In the genomic region with DNA sequence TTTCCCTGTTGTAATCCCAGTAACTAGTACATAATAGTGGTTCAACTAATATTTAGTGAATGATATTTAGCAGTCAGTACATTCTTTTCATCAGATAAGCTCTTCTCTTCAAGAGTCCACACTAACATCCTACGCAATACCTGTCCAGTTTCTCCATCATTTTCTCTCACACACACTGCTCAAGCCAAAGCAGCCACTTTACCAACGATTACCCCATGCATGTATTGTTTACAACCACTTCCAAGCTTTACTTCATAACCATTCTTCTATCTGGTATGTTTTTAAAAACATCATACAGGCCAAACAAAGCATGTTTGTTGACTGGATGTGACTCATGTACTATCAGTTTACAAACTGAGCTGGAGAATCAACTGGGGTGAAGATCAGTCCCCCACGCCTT, we compare ENCODE assay signal across 14 cellular contexts. TPM values are rescaled to one million over a fixed set of nuclear protein-coding genes. Genes with fewer than 3 reads are reported as not detected.
DNase-seq lines count a peak whose midpoint lies in the region; ATAC-seq and TF ChIP-seq lines count a peak whose summit lies in the region.
"Had no signal": no experiment of that assay in that cellular context is flagged by ENCODE, and none has a peak within 500 bp of the region (broad histone marks: within the 10 kb centered on the region; RNA-seq: fewer than 3 reads in every experiment).

No MANE protein-coding gene starts in this region.

- peaks cover 2% of the 10 kb centered on the region for H3K36me3 Mint-ChIP-seq in activated naive CD4-positive, alpha-beta T cell treated with anti-CD3 and anti-CD28 coated beads for 36 hours (ENCODE audit: low read depth)

- no peaks in the 10 kb centered on the region for H3K9me3 Mint-ChIP-seq in activated naive CD4-positive, alpha-beta T cell treated with anti-CD3 and anti-CD28 coated beads for 36 hours

- H3K36me3 ChIP-seq in SU-DHL-6 (ENCODE audit: low read length): 0 out of 2 replicates have a peak, but pooled peaks cover 3% of the 10 kb centered on the region
- no peaks in the 10 kb centered on the region for H3K36me3 ChIP-seq in smooth muscle cell (ENCODE audit: low read depth)
- H3K36me3 ChIP-seq: pancreas, transverse colon had no signal

- no peak overlapping the region for H3K4me3 Mint-ChIP-seq in activated naive CD4-positive, alpha-beta T cell treated with anti-CD3 and anti-CD28 coated beads for 36 hours

- ATAC-seq in HG03460 (IDR thresholded peaks at IDR 0.05; ENCODE audit: unreplicated experiment): no peak
- ATAC-seq: pancreas had no signal

- CTCF ChIA-PET in activated naive CD4-positive, alpha-beta T cell treated with anti-CD3 and anti-CD28 coated beads for 36 hours (lab: Charles Lee): interaction anchor here (0.5 to 0.7 kb wide), 2 partner anchors 15 to 125 kb away, joined by 3 read pairs; no protein-coding TSS in a partner anchor

- intact Hi-C loops in activated naive CD4-positive, alpha-beta T cell treated with anti-CD3 and anti-CD28 coated beads for 36 hours (cut with micrococcal nuclease): no loop called here

- no peak overlapping the region for H3K27ac Mint-ChIP-seq in activated naive CD4-positive, alpha-beta T cell treated with anti-CD3 and anti-CD28 coated beads for 36 hours

- H3K27me3 ChIP-seq in SU-DHL-6 (ENCODE audit: low read length) (no peaks in the 10 kb centered on the region), smooth muscle cell (ENCODE audit: low read depth) (no peaks in the 10 kb centered on the region)
- H3K27me3 ChIP-seq: pancreas, transverse colon had no signal

- H3K4me3 ChIP-seq in SU-DHL-6 (ENCODE audit: insufficient read depth, low read length, poor library complexity, severe bottlenecking): no peak overlapping the region
- H3K4me3 ChIP-seq in epithelial cell of esophagus (ENCODE audit: low read length): no peak overlapping the region
- H3K4me3 ChIP-seq in smooth muscle cell: no peak overlapping the region
- H3K4me3 ChIP-seq: pancreas, transverse colon had no signal

- peaks cover 8% of the 10 kb centered on the region for H3K4me1 ChIP-seq in smooth muscle cell (ENCODE audit: low read depth)

- peak; percentile 29 for DNase-seq in NCI-H2196 (lab: John Stamatoyannopoulos, UW; ENCODE audit: unreplicated experiment)
- no peak for DNase-seq in NCI-H2196 treated with DMSO at 0.1 percent for 48 hours (lab: John Stamatoyannopoulos, UW; ENCODE audit: unreplicated experiment)
- peak; percentile 79 for DNase-seq in epithelial cell of esophagus (ENCODE audit: low read depth)
- DNase-seq in smooth muscle cell (lab: John Stamatoyannopoulos, UW; ENCODE audit: unreplicated experiment): no peak
- DNase-seq in activated CD8-positive, alpha-beta memory T cell treated with anti-CD3 and anti-CD28 coated beads, Interleukin-2, amount 50 U/mL, for 4 hours: no peak
- DNase-seq in activated naive CD4-positive, alpha-beta T cell treated with anti-CD3 and anti-CD28 coated beads for 36 hours: no peak
- DNase-seq: hypothalamus, MM.1S, NCI-H345, pancreas, RPMI8226, transverse colon had no signal

- no peak overlapping the region for H3K4me2 ChIP-seq in SU-DHL-6 (ENCODE audit: low read depth, low read length, poor library complexity, severe bottlenecking)
- H3K4me2 ChIP-seq in smooth muscle cell: no peak overlapping the region

- no peaks in the 10 kb centered on the region for H3K27me3 Mint-ChIP-seq in activated naive CD4-positive, alpha-beta T cell treated with anti-CD3 and anti-CD28 coated beads for 36 hours (ENCODE audit: low read depth)

- H3K9ac ChIP-seq in SU-DHL-6 (ENCODE audit: low read length) (no peak overlapping the region), smooth muscle cell (ENCODE audit: low read depth) (no peak overlapping the region)

- H3K9me2 ChIP-seq in SU-DHL-6 (replicated peaks; ENCODE audit: insufficient read depth, low read length): no peaks in the 10 kb centered on the region

- peaks cover 35% of the 10 kb centered on the region for H3K4me1 Mint-ChIP-seq in activated naive CD4-positive, alpha-beta T cell treated with anti-CD3 and anti-CD28 coated beads for 36 hours (ENCODE audit: low read depth)

- H3K79me2 ChIP-seq in SU-DHL-6 (ENCODE audit: insufficient read depth, low read length): peaks cover 96% of the 10 kb centered on the region
- peaks cover 99% of the 10 kb centered on the region for H3K79me2 ChIP-seq in smooth muscle cell (ENCODE audit: low read depth)

- H3K9me3 ChIP-seq in SU-DHL-6 (ENCODE audit: insufficient read depth, low read length) (no peaks in the 10 kb centered on the region), smooth muscle cell (replicated peaks; ENCODE audit: low read depth) (no peaks in the 10 kb centered on the region)
- H3K9me3 ChIP-seq: pancreas, transverse colon had no signal

- H3K27ac ChIP-seq in SU-DHL-6 (ENCODE audit: low read depth, low read length) (peak overlapping the region; percentile 38), smooth muscle cell (ENCODE audit: low read depth) (peak overlapping the region; percentile 12)
- H3K27ac ChIP-seq: pancreas, transverse colon had no signal

- H2AFZ ChIP-seq in SU-DHL-6 (ENCODE audit: low read depth, low read length, severe bottlenecking) (no peak overlapping the region), smooth muscle cell (ENCODE audit: low read depth) (no peak overlapping the region)

- no peak for TF ChIP-seq CTCF in SU-DHL-6 (IDR thresholded peaks at IDR 0.05; ENCODE audit: insufficient read depth, low read length, poor library complexity, severe bottlenecking)
- no peak for TF ChIP-seq CTCF in epithelial cell of esophagus (IDR thresholded peaks at IDR 0.05; ENCODE audit: insufficient read depth, low read depth, low read length, missing control alignments)
- no peak for TF ChIP-seq CTCF in smooth muscle cell (IDR thresholded peaks at IDR 0.05; ENCODE audit: borderline replicate concordance, insufficient read depth, poor library complexity, severe bottlenecking)

- peaks cover under 1% of the 10 kb centered on the region; the same call in 1 of the 2 replicates for H4K20me1 ChIP-seq in SU-DHL-6 (ENCODE audit: low read depth, low read length)
- H4K20me1 ChIP-seq in smooth muscle cell (ENCODE audit: low read depth): peaks cover 100% of the 10 kb centered on the region

- WGBS in smooth muscle cell (ENCODE audit: low lambda C conversion rate): 84% methylated on average over 3 of the region's 3 CpGs

- H3F3A ChIP-seq in SU-DHL-6 (ENCODE audit: insufficient read depth): peaks cover 32% of the 10 kb centered on the region
- no peaks in the 10 kb centered on the region for H3F3A ChIP-seq in smooth muscle cell (ENCODE audit: low read depth)

RNA-seq across cellular contexts. Expression of gene UBTD2, which starts 7.3 kb away (rescaled TPM):
- total RNA-seq in smooth muscle cell: 38.2 and 44.0 TPM in 2 replicates
- 20.8 and 23.6 TPM in 2 replicates for polyA plus RNA-seq in smooth muscle cell
- total RNA-seq in activated naive CD4-positive, alpha-beta T cell treated with anti-CD3 and anti-CD28 coated beads for 36 hours: 1 to 10 TPM; 2.3 to 2.6 TPM

Comparison
In these comparisons a context has a peak if more than half of its experiments do, and no peak if none do; other contexts are left out.
1. DNase-seq: peak in NCI-H2196 (single experiment) and epithelial cell of esophagus (single experiment); none in NCI-H2196 treated with DMSO at 0.1 percent for 48 hours (single experiment), smooth muscle cell (single experiment), activated CD8-positive, alpha-beta memory T cell treated with anti-CD3 and anti-CD28 coated beads, Interleukin-2, amount 50 U/mL, for 4 hours (single experiment) and activated naive CD4-positive, alpha-beta T cell treated with anti-CD3 and anti-CD28 coated beads for 36 hours (single experiment).
2. RNA of gene UBTD2, which starts 7.3 kb away (total RNA-seq): 38.2 to 44.0 TPM in smooth muscle cell; 2.3 to 2.6 TPM in activated naive CD4-positive, alpha-beta T cell treated with anti-CD3 and anti-CD28 coated beads for 36 hours; every median in the first group is over 10 times any median in the second.